Comparison of ENCODE assay signal across 8 cellular contexts in genomic region chr1:52928083-52928404, GRCh38. TPM values are rescaled to one million over a fixed set of nuclear protein-coding genes. Genes with fewer than 3 reads are reported as not detected.
DNase-seq lines count a peak whose midpoint lies in the region; ATAC-seq, FAIRE-seq and TF ChIP-seq lines count a peak whose summit lies in the region.

No MANE protein-coding gene starts in this region.

- H3K9me3 ChIP-seq in HepG2 (ENCODE audit: low read length) (no peaks in the 10 kb centered on the region), tibial nerve (no peaks in the 10 kb centered on the region)

- peaks cover 2% of the 10 kb centered on the region for H3K36me3 Mint-ChIP-seq in activated naive CD4-positive, alpha-beta T cell treated with anti-CD3 and anti-CD28 coated beads, Interleukin-2, amount 50 U/mL, for 24 hours
- peaks cover 11% of the 10 kb centered on the region for H3K36me3 Mint-ChIP-seq in brain

- peak overlapping the region; percentile 87 for H3K4me3 Mint-ChIP-seq in activated naive CD4-positive, alpha-beta T cell treated with anti-CD3 and anti-CD28 coated beads, Interleukin-2, amount 50 U/mL, for 24 hours
- peak overlapping the region; percentile 85 to 95 (median 87) for H3K4me3 Mint-ChIP-seq in brain

- TF ChIP-seq RAD21 in HepG2 (CRISPR knock-in tag; IDR thresholded peaks at IDR 0.05): no peak

- H2AFZ ChIP-seq in HepG2 (ENCODE audit: low read length): no peak overlapping the region

- in situ Hi-C loops in HepG2 (cut with HindIII; ENCODE audit: extremely low pct_ligation_motif_present, low pct_unique_long_range_greater_than_20kb): no loop called here

- H3K27ac ChIP-seq in HepG2 (ENCODE audit: extremely low read length, insufficient read depth, low read length) (peak overlapping the region; percentile 79), tibial nerve (peak overlapping the region in 3 of 4 donors; percentile 81 to 90 (median 86))

- H3K4me3 ChIP-seq in HepG2 (replicated peaks in 1 of 3; ENCODE audit: insufficient read depth in 1 of 3, low read depth in 2 of 3, low read length in 3 of 3): peak overlapping the region; percentile 86 to 95 (median 92)
- H3K4me3 ChIP-seq in tibial nerve: peak overlapping the region; percentile 49 to 96 (median 71)

- no peak for DNase-seq in activated naive CD4-positive, alpha-beta T cell treated with anti-CD3 and anti-CD28 coated beads, Interleukin-2, amount 50 U/mL, for 16 hours
- no peak for DNase-seq in HepG2 (ENCODE audit: low spot score)
- DNase-seq in tibial nerve (ENCODE audit: low spot score in 2 of 2): no peak
- no peak for DNase-seq in NCI-H2196 (lab: John Stamatoyannopoulos, UW; ENCODE audit: unreplicated experiment)

- peak overlapping the region; percentile 99 for H3K4me2 ChIP-seq in HepG2 (ENCODE audit: low read depth, low read length)

- H3K4me1 ChIP-seq in HepG2 (ENCODE audit: insufficient read depth, low read length) (peaks cover 54% of the 10 kb centered on the region), tibial nerve (peaks cover 0 to 34% (median 13%) of the 10 kb centered on the region in 4 donors)

- intact Hi-C loops in HepG2 (cut with micrococcal nuclease; ENCODE audit: unreplicated experiment): loop anchor here (10.0 kb wide), 1 partner anchor 223 kb away; no protein-coding TSS in a partner anchor

- H3K4me1 Mint-ChIP-seq in activated naive CD4-positive, alpha-beta T cell treated with anti-CD3 and anti-CD28 coated beads, Interleukin-2, amount 50 U/mL, for 24 hours: peaks cover 27% of the 10 kb centered on the region
- peaks cover 19% of the 10 kb centered on the region for H3K4me1 Mint-ChIP-seq in brain

- no peak for TF ChIP-seq CTCF in brain (conservative IDR thresholded peaks at IDR 0.05)
- TF ChIP-seq CTCF in HepG2 (CRISPR knock-in tag; IDR thresholded peaks at IDR 0.05): no peak
- TF ChIP-seq CTCF in tibial nerve (IDR thresholded peaks at IDR 0.05): no peak

- H3K27me3 ChIP-seq in HepG2 (ENCODE audit: control insufficient read depth in 1 of 2, insufficient read depth in 2 of 2, low read length in 2 of 2) (no peaks in the 10 kb centered on the region), tibial nerve (no peaks in the 10 kb centered on the region)

- H3K9ac ChIP-seq in HepG2 (ENCODE audit: insufficient read depth, low read depth, low read length): peak overlapping the region; percentile 85

- POLR2A ChIA-PET in HepG2 (lab: Yijun Ruan, JAX): interaction anchor here (1.5 to 2.3 kb wide), 3 partner anchors 17 to 239 kb away, joined by 4 to 7 read pairs (median 6); no protein-coding TSS in a partner anchor

- H3K79me2 ChIP-seq in HepG2 (ENCODE audit: insufficient read depth, low read length): peaks cover 12% of the 10 kb centered on the region

- CTCF ChIA-PET in HepG2 (lab: Yijun Ruan, JAX; ENCODE audit: low intra/inter-chr PET ratio, low total read pairs): no interaction called here

- ATAC-seq in HepG2 (peak; percentile 55), HG02938 (IDR thresholded peaks at IDR 0.05; ENCODE audit: unreplicated experiment) (no peak), HG02840 (IDR thresholded peaks at IDR 0.05; ENCODE audit: low FRiP score, unreplicated experiment) (no peak)

- H3K27ac Mint-ChIP-seq in activated naive CD4-positive, alpha-beta T cell treated with anti-CD3 and anti-CD28 coated beads, Interleukin-2, amount 50 U/mL, for 24 hours: peak overlapping the region; percentile 3
- peak overlapping the region; percentile 65 to 88 (median 78) for H3K27ac Mint-ChIP-seq in brain

- TF ChIP-seq EP300 in HepG2 (IDR thresholded peaks at IDR 0.05; ENCODE audit: low read depth in 2 of 2, low read length in 2 of 2) (no peak), HepG2 (CRISPR knock-in tag; IDR thresholded peaks at IDR 0.05; ENCODE audit: borderline replicate concordance) (no peak), tibial nerve (IDR thresholded peaks at IDR 0.05) (no peak)

- no peaks in the 10 kb centered on the region for H4K20me1 ChIP-seq in HepG2 (ENCODE audit: insufficient read depth, low read length)

- H3K36me3 ChIP-seq in HepG2 (replicated peaks in 1 of 2; ENCODE audit: control insufficient read depth in 1 of 2, insufficient read depth in 2 of 2, low read length in 2 of 2) (no peaks in the 10 kb centered on the region), tibial nerve (no peaks in the 10 kb centered on the region)

- H3K9me3 Mint-ChIP-seq in activated naive CD4-positive, alpha-beta T cell treated with anti-CD3 and anti-CD28 coated beads, Interleukin-2, amount 50 U/mL, for 24 hours: no peaks in the 10 kb centered on the region
- peaks cover 0 to 5% (median 0%) of the 10 kb centered on the region in 5 experiments for H3K9me3 Mint-ChIP-seq in brain

- BruUV-seq in HepG2 (replicated peaks; lab: Mats Ljungman, UMichigan): no TSS peak

- 21% methylated on average over 11 of the region's 11 CpGs for WGBS in HepG2 (ENCODE audit: low lambda C conversion rate)
- 29% methylated on average over 11 of the region's 11 CpGs for WGBS in tibial nerve, 2 donors

- FAIRE-seq in HepG2 (lab: Jason Lieb, UNC): no peak

- H3K27me3 Mint-ChIP-seq in activated naive CD4-positive, alpha-beta T cell treated with anti-CD3 and anti-CD28 coated beads, Interleukin-2, amount 50 U/mL, for 24 hours: no peaks in the 10 kb centered on the region
- peaks cover 37% of the 10 kb centered on the region for H3K27me3 Mint-ChIP-seq in brain

- TF ChIP-seq POLR2A in HepG2 (IDR thresholded peaks at IDR 0.05; ENCODE audit: insufficient read depth in 1 of 2, low read depth in 2 of 2, low read length in 2 of 2) (no peak), tibial nerve (IDR thresholded peaks at IDR 0.05) (no peak)

TF ChIP-seq in HepG2, 621 proteins besides CTCF, POLR2A, EP300 and RAD21 (continues in another document):
- TF ChIP-seq MXD1 (CRISPR knock-in tag; IDR thresholded peaks at IDR 0.05) (0 out of 2 replicates have a peak, but pooled peaks have one; percentile 11), ZNF891 (CRISPR knock-in tag; IDR thresholded peaks at IDR 0.05) (0 out of 2 replicates have a peak, but pooled peaks have one; percentile 45), SPEN (CRISPR knock-in tag; IDR thresholded peaks at IDR 0.05; ENCODE audit: low read depth) (no peak), ZKSCAN1 (IDR thresholded peaks at IDR 0.05; ENCODE audit: low read length) (no peak)

RNA-seq across cellular contexts. Expression of gene SCP2, which starts 1.0 kb away (rescaled TPM):
- 98.2 TPM for polyA plus RNA-seq in brain (ENCODE audit: insufficient read depth, low read depth, low replicate concordance)
- total RNA-seq in HepG2 (2016; rRNA removed; fragmentation: Illumina TruSeq; extraction: Trizol): 133 and 215 TPM in 2 replicates
- 13.3 and 15.9 TPM in 2 replicates for total RNA-seq in HepG2 (2016; cell fraction: cytosol; rRNA removed; fragmentation: Illumina TruSeq; extraction: Trizol; ENCODE audit: low read depth)
- total RNA-seq in HepG2 (2016; cell fraction: insoluble cytoplasmic fraction; rRNA removed; fragmentation: Illumina TruSeq; extraction: Trizol): 133 and 225 TPM in 2 replicates
- total RNA-seq in HepG2 (2016; cell fraction: membrane; rRNA removed; fragmentation: Illumina TruSeq; extraction: Trizol): 33.4 and 38.1 TPM in 2 replicates
- 54.5 and 57.0 TPM in 2 replicates for total RNA-seq in HepG2 (2016; cell fraction: nucleus; rRNA removed; fragmentation: Illumina TruSeq; extraction: Trizol)
- polyA plus RNA-seq in HepG2 (2011; rRNA removed): 45.6 and 59.0 TPM in 2 replicates
- polyA plus RNA-seq in HepG2 (2011; cell fraction: cytosol; rRNA removed): 21.7 and 41.8 TPM in 2 replicates
- polyA plus RNA-seq in HepG2 (2011; cell fraction: nucleus; rRNA removed): 11.2 and 21.2 TPM in 2 replicates
- 88.5 and 194 TPM in 2 replicates for polyA plus RNA-seq in HepG2 (2012)
- 12.4 and 13.4 TPM in 2 replicates for polyA plus RNA-seq in HepG2 (2016; cell fraction: cytosol; fragmentation: Illumina TruSeq; extraction: Trizol; ENCODE audit: low read depth)
- polyA plus RNA-seq in HepG2 (2016; cell fraction: insoluble cytoplasmic fraction; fragmentation: Illumina TruSeq; extraction: Trizol; ENCODE audit: low read depth): 220 and 248 TPM in 2 replicates
- polyA plus RNA-seq in HepG2 (2016; cell fraction: membrane; fragmentation: Illumina TruSeq; extraction: Trizol; ENCODE audit: low read depth): 28.4 and 29.4 TPM in 2 replicates
- polyA plus RNA-seq in HepG2 (2016; cell fraction: nucleus; fragmentation: Illumina TruSeq; extraction: Trizol; ENCODE audit: insufficient read depth, low read depth): 75.9 and 81.4 TPM in 2 replicates
- 12.4 and 19.8 TPM in 2 replicates for polyA minus RNA-seq in HepG2 (2011; rRNA and poly(A)+ RNA removed; ENCODE audit: low replicate concordance)
- polyA minus RNA-seq in HepG2 (2011; cell fraction: cytosol; rRNA and poly(A)+ RNA removed): 30.3 and 35.0 TPM in 2 replicates
- polyA minus RNA-seq in HepG2 (2011; cell fraction: nucleus; rRNA and poly(A)+ RNA removed): 32.4 and 42.5 TPM in 2 replicates
- total RNA-seq in tibial nerve: 100 to 1,000 TPM in 2 of 4 donors, 10 to 100 TPM in 2; 63.3 to 131 (median 104) TPM

RNA-seq across cellular contexts. Expression of gene ECHDC2, which starts 6.5 kb away (rescaled TPM):
- polyA plus RNA-seq in brain (ENCODE audit: insufficient read depth, low read depth, low replicate concordance) (50.4 TPM), HepG2 (2011; rRNA removed) (90.3 and 107 TPM in 2 replicates)
- total RNA-seq in HepG2 (2016; rRNA removed; fragmentation: Illumina TruSeq; extraction: Trizol) (27.3 and 48.1 TPM in 2 replicates), tibial nerve (100 to 1,000 TPM; 110 to 346 (median 205) TPM)
- total RNA-seq in HepG2 (2016; cell fraction: cytosol; rRNA removed; fragmentation: Illumina TruSeq; extraction: Trizol; ENCODE audit: low read depth): 14.4 and 15.0 TPM in 2 replicates
- total RNA-seq in HepG2 (2016; cell fraction: insoluble cytoplasmic fraction; rRNA removed; fragmentation: Illumina TruSeq; extraction: Trizol): 24.1 and 48.7 TPM in 2 replicates
- 27.6 and 28.1 TPM in 2 replicates for total RNA-seq in HepG2 (2016; cell fraction: membrane; rRNA removed; fragmentation: Illumina TruSeq; extraction: Trizol)
- 47.0 and 57.5 TPM in 2 replicates for total RNA-seq in HepG2 (2016; cell fraction: nucleus; rRNA removed; fragmentation: Illumina TruSeq; extraction: Trizol)
- polyA plus RNA-seq in HepG2 (2011; cell fraction: cytosol; rRNA removed): 28.8 and 33.6 TPM in 2 replicates
- 324 and 383 TPM in 2 replicates for polyA plus RNA-seq in HepG2 (2011; cell fraction: nucleus; rRNA removed)
- polyA plus RNA-seq in HepG2 (2012): 92.3 and 94.6 TPM in 2 replicates
- polyA plus RNA-seq in HepG2 (2016; cell fraction: cytosol; fragmentation: Illumina TruSeq; extraction: Trizol; ENCODE audit: low read depth): 10.1 and 14.1 TPM in 2 replicates
- 25.0 and 28.2 TPM in 2 replicates for polyA plus RNA-seq in HepG2 (2016; cell fraction: insoluble cytoplasmic fraction; fragmentation: Illumina TruSeq; extraction: Trizol; ENCODE audit: low read depth)
- 15.4 and 18.5 TPM in 2 replicates for polyA plus RNA-seq in HepG2 (2016; cell fraction: membrane; fragmentation: Illumina TruSeq; extraction: Trizol; ENCODE audit: low read depth)
- 222 and 224 TPM in 2 replicates for polyA plus RNA-seq in HepG2 (2016; cell fraction: nucleus; fragmentation: Illumina TruSeq; extraction: Trizol; ENCODE audit: insufficient read depth, low read depth)
- polyA minus RNA-seq in HepG2 (2011; rRNA and poly(A)+ RNA removed; ENCODE audit: low replicate concordance): 2.4 and 35.6 TPM in 2 replicates
- 5.5 and 7.3 TPM in 2 replicates for polyA minus RNA-seq in HepG2 (2011; cell fraction: cytosol; rRNA and poly(A)+ RNA removed)
- polyA minus RNA-seq in HepG2 (2011; cell fraction: nucleus; rRNA and poly(A)+ RNA removed): 75.6 and 105 TPM in 2 replicates
